In the genomic region with DNA sequence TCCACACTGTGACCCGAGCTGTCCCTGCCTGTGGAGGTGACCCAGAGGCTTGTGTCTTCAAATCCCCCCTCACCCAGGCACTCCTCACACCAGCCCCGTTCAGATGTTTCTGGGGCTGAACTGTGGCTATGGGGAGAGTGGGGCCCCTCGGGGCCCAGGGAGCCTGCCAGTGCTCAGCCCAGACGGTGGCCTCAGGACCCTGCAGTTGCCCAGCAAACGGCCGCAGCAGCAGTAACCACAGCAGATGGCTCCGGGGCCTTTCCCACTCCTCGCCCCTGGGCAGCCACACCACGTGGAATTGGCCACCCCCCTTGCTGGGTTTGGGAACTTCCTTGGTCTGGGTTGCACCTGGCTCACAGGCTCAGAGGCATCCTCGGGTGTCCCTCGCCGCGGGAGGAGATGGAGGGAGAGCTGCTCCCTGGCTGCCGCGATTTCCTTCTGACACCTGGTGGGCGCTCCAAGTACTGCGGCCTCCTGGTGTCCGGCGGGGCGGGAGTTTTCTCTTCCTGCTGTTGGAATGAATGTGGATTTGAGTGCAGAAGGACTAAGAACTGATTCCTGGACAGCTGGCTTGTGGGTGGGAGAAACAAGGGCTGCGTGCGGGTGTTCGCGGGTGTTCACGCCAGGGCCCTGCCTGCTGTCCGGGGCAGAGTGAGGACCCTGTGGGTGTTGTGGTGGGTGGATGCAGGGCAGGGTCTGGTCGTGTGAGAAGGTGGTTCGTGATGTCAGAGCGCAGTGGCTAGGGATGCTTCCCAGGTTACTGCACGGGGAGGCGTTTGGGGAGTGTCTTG, we compare ENCODE assay signal across 8 cellular contexts.
A peak's percentile ranks its signal among the peaks of the same experiment; 100 is the strongest.
DNase-seq lines count a peak whose midpoint lies in the region; ATAC-seq and TF ChIP-seq lines count a peak whose summit lies in the region.

No MANE protein-coding gene starts in this region.

- no peaks in the 10 kb centered on the region for H3K4me1 ChIP-seq in DOHH2 (ENCODE audit: control insufficient read depth, low read length)
- no peaks in the 10 kb centered on the region for H3K4me1 ChIP-seq in lung (ENCODE audit: control insufficient read depth in 2 of 2, insufficient read depth in 2 of 2, low read length in 2 of 2)

- H3K4me3 Mint-ChIP-seq in WTC11: no peak overlapping the region

- H3K4me3 ChIP-seq in DOHH2 (ENCODE audit: low read length) (no peak overlapping the region), lung (no peak overlapping the region)

- H3K4me2 ChIP-seq in DOHH2 (ENCODE audit: low read length): no peak overlapping the region

- no peaks in the 10 kb centered on the region for H3K9me2 ChIP-seq in DOHH2 (replicated peaks; ENCODE audit: control insufficient read depth, low read length)

- H3K9me3 Mint-ChIP-seq in WTC11: no peaks in the 10 kb centered on the region

- POLR2A ChIA-PET in WTC11 (lab: Charles Lee): no interaction called here

- ATAC-seq in WTC11 (peak; percentile 88), lung (ENCODE audit: insufficient read depth, low FRiP score) (peak; percentile 60), HG03097 (IDR thresholded peaks at IDR 0.05; ENCODE audit: low FRiP score, unreplicated experiment) (no peak), GM21529 (IDR thresholded peaks at IDR 0.05; ENCODE audit: unreplicated experiment) (no peak)

- 43 to 54% methylated on average over 30 to 31 of the region's 31 CpGs for WGBS in lung, 2 donors

- no peaks in the 10 kb centered on the region for H4K20me1 ChIP-seq in DOHH2 (ENCODE audit: control insufficient read depth, insufficient read depth, low read depth, low read length)

- H3F3A ChIP-seq in DOHH2 (ENCODE audit: control insufficient read depth, insufficient read depth): no peaks in the 10 kb centered on the region

- H3K4me1 Mint-ChIP-seq in WTC11: peaks cover 7% of the 10 kb centered on the region

- H3K9me3 ChIP-seq in DOHH2 (ENCODE audit: control insufficient read depth, insufficient read depth, low read length) (no peaks in the 10 kb centered on the region), lung (ENCODE audit: control insufficient read depth in 2 of 2, insufficient read depth in 1 of 2, low read length in 1 of 2) (no peaks in the 10 kb centered on the region)

- CTCF ChIA-PET in WTC11 (lab: Charles Lee): interaction anchor here (0.6 to 2.7 kb wide), 19 partner anchors 11 to 294 kb away, joined by 3 to 33 read pairs (median 4); no protein-coding TSS in a partner anchor

- DNase-seq in LoVo (ENCODE audit: low spot score) (peak; percentile 35), WTC11 (ENCODE audit: low spot score) (peak; percentile 83), dermis microvascular lymphatic vessel endothelial cell (ENCODE audit: low read depth in 2 of 2) (peak; percentile 6 to 48), lung (ENCODE audit: low spot score) (peak; percentile 64)
- peak; percentile 15 for DNase-seq in stimulated activated CD8-positive, alpha-beta memory T cell treated with anti-CD3 and anti-CD28 coated beads, Interleukin-7, amount 100 ng/mL, for 24 hours (ENCODE audit: low read depth)

- TF ChIP-seq CTCF in DOHH2 (IDR thresholded peaks at IDR 0.05; ENCODE audit: low read depth, low read length, poor library complexity, severe bottlenecking) (peak; percentile 56), WTC11 (IDR thresholded peaks at IDR 0.05) (peak; percentile 86), lung (IDR thresholded peaks at IDR 0.05; ENCODE audit: control extremely low read depth, extremely low read depth) (peak; percentile 71)

- no peaks in the 10 kb centered on the region for H3K36me3 Mint-ChIP-seq in WTC11

- H3K27me3 ChIP-seq in DOHH2 (ENCODE audit: control insufficient read depth, low read length): no peaks in the 10 kb centered on the region
- no peaks in the 10 kb centered on the region for H3K27me3 ChIP-seq in lung (ENCODE audit: control insufficient read depth, insufficient read depth)

- H3K27me3 Mint-ChIP-seq in WTC11 (ENCODE audit: low read depth): no peaks in the 10 kb centered on the region

- H3K36me3 ChIP-seq in DOHH2 (ENCODE audit: control insufficient read depth, low read length) (no peaks in the 10 kb centered on the region), lung (ENCODE audit: control insufficient read depth in 2 of 2, insufficient read depth in 2 of 2, low read length in 2 of 2) (no peaks in the 10 kb centered on the region)

- no peaks in the 10 kb centered on the region for H3K79me2 ChIP-seq in DOHH2 (ENCODE audit: control insufficient read depth, low read length)

- no peak overlapping the region for H3K27ac ChIP-seq in DOHH2 (ENCODE audit: low read depth, low read length)
- H3K27ac ChIP-seq in lung (ENCODE audit: low read depth in 1 of 2, low read length in 1 of 2): no peak overlapping the region

- H3K27ac Mint-ChIP-seq in WTC11: peak overlapping the region; percentile 58

TF ChIP-seq in WTC11, 78 proteins besides CTCF, POLR2A, EP300 and RAD21:
- TF ChIP-seq, protein P1, sequence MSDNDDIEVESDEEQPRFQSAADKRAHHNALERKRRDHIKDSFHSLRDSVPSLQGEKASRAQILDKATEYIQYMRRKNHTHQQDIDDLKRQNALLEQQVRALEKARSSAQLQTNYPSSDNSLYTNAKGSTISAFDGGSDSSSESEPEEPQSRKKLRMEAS (CRISPR knock-in tag; IDR thresholded peaks at IDR 0.05): 0 out of 2 replicates have a peak, but pooled peaks have one; percentile 42
- TF ChIP-seq, protein P2, sequence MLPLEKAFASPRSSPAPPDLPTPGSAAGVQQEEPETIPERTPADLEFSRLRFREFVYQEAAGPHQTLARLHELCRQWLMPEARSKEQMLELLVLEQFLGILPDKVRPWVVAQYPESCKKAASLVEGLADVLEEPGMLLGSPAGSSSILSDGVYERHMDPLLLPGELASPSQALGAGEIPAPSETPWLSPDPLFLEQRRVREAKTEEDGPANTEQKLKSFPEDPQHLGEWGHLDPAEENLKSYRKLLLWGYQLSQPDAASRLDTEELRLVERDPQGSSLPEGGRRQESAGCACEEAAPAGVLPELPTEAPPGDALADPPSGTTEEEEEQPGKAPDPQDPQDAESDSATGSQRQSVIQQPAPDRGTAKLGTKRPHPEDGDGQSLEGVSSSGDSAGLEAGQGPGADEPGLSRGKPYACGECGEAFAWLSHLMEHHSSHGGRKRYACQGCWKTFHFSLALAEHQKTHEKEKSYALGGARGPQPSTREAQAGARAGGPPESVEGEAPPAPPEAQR (CRISPR knock-in tag; IDR thresholded peaks at IDR 0.05): no peak

Comparison
In these comparisons a context has a peak if more than half of its experiments do, and no peak if none do; other contexts are left out.
1. DNase-seq: peak in every context shown above with its lines; median percentile 83 in WTC11; 64 in lung; 35 in LoVo; 27 in dermis microvascular lymphatic vessel endothelial cell; 15 in stimulated activated CD8-positive, alpha-beta memory T cell treated with anti-CD3 and anti-CD28 coated beads, Interleukin-7, amount 100 ng/mL, for 24 hours.
2. ATAC-seq: peak in WTC11 (single experiment) and lung (single experiment); none in HG03097 (single experiment) and GM21529 (single experiment).
3. Peak in every context shown above with its lines, with median percentiles within 50 percentile points of each other: CTCF ChIP-seq.